ENCODE assay signal across 1 cellular context in genomic region chr16:70454221-70455034, GRCh38.
TF ChIP-seq lines count a peak whose summit lies in the region.

TSS of gene FCSK (plus strand) at chr16:70454595. CDS start at chr16:70463191, 8,596 bp downstream.

TF ChIP-seq in HepG2, 621 proteins besides CTCF, POLR2A, EP300 and RAD21 (continued from another document and continues in another):
- peak; percentile 86 for TF ChIP-seq HNF1B (CRISPR knock-in tag; IDR thresholded peaks at IDR 0.05)
- TF ChIP-seq ZSCAN21 (CRISPR knock-in tag; IDR thresholded peaks at IDR 0.05; ENCODE audit: borderline replicate concordance): peak; percentile 85
- peak; percentile 91 for TF ChIP-seq NR2C2 (CRISPR knock-in tag; IDR thresholded peaks at IDR 0.05; ENCODE audit: borderline replicate concordance)
- peak; percentile 72; the same call in 1 of the 2 replicates for TF ChIP-seq ZNF20 (CRISPR knock-in tag; IDR thresholded peaks at IDR 0.05)
- peak; percentile 88 for TF ChIP-seq ZBTB43 (CRISPR knock-in tag; conservative IDR thresholded peaks at IDR 0.05)
- no peak for TF ChIP-seq MAFG (CRISPR knock-in tag; IDR thresholded peaks at IDR 0.05)
- TF ChIP-seq ZNF580 (CRISPR knock-in tag; IDR thresholded peaks at IDR 0.05; ENCODE audit: borderline replicate concordance, low read depth): no peak
- peak; percentile 86 for TF ChIP-seq ZNF335 (CRISPR knock-in tag; IDR thresholded peaks at IDR 0.05)
- no peak for TF ChIP-seq TRIM22 (IDR thresholded peaks at IDR 0.05)
- TF ChIP-seq ZBTB33 (CRISPR knock-in tag; IDR thresholded peaks at IDR 0.05): peak; percentile 36; the same call in 1 of the 2 replicates
- TF ChIP-seq HNF1A (IDR thresholded peaks at IDR 0.05; ENCODE audit: low read depth): peak; percentile 86
- peak; percentile 91; the same call in 1 of the 2 replicates for TF ChIP-seq HNF1A (CRISPR knock-in tag; IDR thresholded peaks at IDR 0.05; ENCODE audit: borderline replicate concordance)
- TF ChIP-seq MXD3 (CRISPR knock-in tag; IDR thresholded peaks at IDR 0.05): peak; percentile 84
- no peak for TF ChIP-seq ATF5 (CRISPR knock-in tag; IDR thresholded peaks at IDR 0.05; ENCODE audit: low read depth)
- peak; percentile 88 for TF ChIP-seq DMAP1 (CRISPR knock-in tag; IDR thresholded peaks at IDR 0.05)
- TF ChIP-seq ZNF354B (CRISPR knock-in tag; IDR thresholded peaks at IDR 0.05): no peak
- TF ChIP-seq TOE1 (CRISPR knock-in tag; IDR thresholded peaks at IDR 0.05): 0 out of 2 replicates have a peak, but pooled peaks have one; percentile 75
- peak; percentile 97 for TF ChIP-seq ZSCAN20 (CRISPR knock-in tag; IDR thresholded peaks at IDR 0.05; ENCODE audit: borderline replicate concordance)
- no peak for TF ChIP-seq ZKSCAN5 (CRISPR knock-in tag; IDR thresholded peaks at IDR 0.05)
- peak; percentile 94 for TF ChIP-seq SATB2 (CRISPR knock-in tag; IDR thresholded peaks at IDR 0.05)
- peak; percentile 46; the same call in 1 of the 2 replicates for TF ChIP-seq ZNF329 (CRISPR knock-in tag; IDR thresholded peaks at IDR 0.05; ENCODE audit: low read depth)
- TF ChIP-seq ZNF260 (CRISPR knock-in tag; IDR thresholded peaks at IDR 0.05; ENCODE audit: borderline replicate concordance, low read depth): 0 out of 2 replicates have a peak, but pooled peaks have one; percentile 81
- TF ChIP-seq NR2F6 (IDR thresholded peaks at IDR 0.05): no peak; the same call in 1 of the 2 replicates
- no peak for TF ChIP-seq NR2F6 (CRISPR knock-in tag; IDR thresholded peaks at IDR 0.05)
- TF ChIP-seq PTBP1 (IDR thresholded peaks at IDR 0.05; ENCODE audit: low read depth, low read length, poor library complexity, severe bottlenecking): peak; percentile 18
- TF ChIP-seq CREB3 (CRISPR knock-in tag; IDR thresholded peaks at IDR 0.05): peak; percentile 89; the same call in 1 of the 2 replicates
- no peak for TF ChIP-seq KAT2B (IDR thresholded peaks at IDR 0.05; ENCODE audit: borderline replicate concordance, low read depth, low read length)
- TF ChIP-seq ZNF747 (CRISPR knock-in tag; IDR thresholded peaks at IDR 0.05; ENCODE audit: borderline replicate concordance): no peak; the same call in 1 of the 2 replicates
- 0 out of 2 replicates have a peak, but pooled peaks have one; percentile 73 for TF ChIP-seq MTA3 (CRISPR knock-in tag; IDR thresholded peaks at IDR 0.05)
- peak; percentile 72; the same call in 1 of the 2 replicates for TF ChIP-seq ATF2 (CRISPR knock-in tag; IDR thresholded peaks at IDR 0.05)
- TF ChIP-seq ZNF646 (CRISPR knock-in tag; IDR thresholded peaks at IDR 0.05): peak; percentile 57
- peak; percentile 97 for TF ChIP-seq ZNF446 (CRISPR knock-in tag; IDR thresholded peaks at IDR 0.05)
- TF ChIP-seq ZNF792 (CRISPR knock-in tag; IDR thresholded peaks at IDR 0.05): 0 out of 2 replicates have a peak, but pooled peaks have one; percentile 35
- TF ChIP-seq NCOA1 (CRISPR knock-in tag; IDR thresholded peaks at IDR 0.05): 0 out of 2 replicates have a peak, but pooled peaks have one; percentile 31
- TF ChIP-seq ZNF782 (CRISPR knock-in tag; IDR thresholded peaks at IDR 0.05; ENCODE audit: borderline replicate concordance): peak; percentile 85; the same call in 1 of the 2 replicates
